Comparison of ENCODE assay signal across 10 cellular contexts in genomic region chr4:87974856-87975462, GRCh38. TPM values are rescaled to one million over a fixed set of nuclear protein-coding genes. Genes with fewer than 3 reads are reported as not detected.
DNase-seq lines count a peak whose midpoint lies in the region; ATAC-seq and TF ChIP-seq lines count a peak whose summit lies in the region.
"Had no signal": no experiment of that assay in that cellular context is flagged by ENCODE, and none has a peak within 500 bp of the region (broad histone marks: within the 10 kb centered on the region; RNA-seq: fewer than 3 reads in every experiment).

No MANE protein-coding gene starts in this region.

- H3K27ac Mint-ChIP-seq in activated T-cell treated with anti-CD3 and anti-CD28 coated beads, Interleukin-2, amount 50 U/mL, for 24 hours: peak overlapping the region; percentile 67
- peak overlapping the region in 4 of 5 experiments; percentile 5 to 78 (median 26) for H3K27ac Mint-ChIP-seq in brain
- H3K27ac Mint-ChIP-seq: activated CD8-positive, alpha-beta T cell treated with anti-CD3 and anti-CD28 coated beads for 36 hours had no signal

- no peak for DNase-seq in activated T-cell treated with anti-CD3 and anti-CD28 coated beads, Interleukin-2, amount 50 U/mL, for 24 hours
- DNase-seq in activated T-cell treated with anti-CD3 and anti-CD28 coated beads for 4 hours (no peak), thoracic aorta (ENCODE audit: low spot score) (no peak), BE2C (no peak)
- DNase-seq in stimulated activated CD4-positive, alpha-beta T cell treated with anti-CD3 and anti-CD28 coated beads, Interleukin-1b, Interleukin-23, amount 100 ng/mL, for 48 hours: no peak

- H3K4me3 Mint-ChIP-seq in activated T-cell treated with anti-CD3 and anti-CD28 coated beads, Interleukin-2, amount 50 U/mL, for 24 hours: no peak overlapping the region
- peak overlapping the region; percentile 55 to 79 (median 68) for H3K4me3 Mint-ChIP-seq in brain
- H3K4me3 Mint-ChIP-seq: activated CD8-positive, alpha-beta T cell treated with anti-CD3 and anti-CD28 coated beads for 36 hours had no signal

- peaks cover 55% of the 10 kb centered on the region for H3K27me3 Mint-ChIP-seq in activated T-cell treated with anti-CD3 and anti-CD28 coated beads, Interleukin-2, amount 50 U/mL, for 24 hours
- peaks cover 9% of the 10 kb centered on the region for H3K27me3 Mint-ChIP-seq in brain

- H3K9me3 ChIP-seq in thoracic aorta: no peaks in the 10 kb centered on the region
- no peaks in the 10 kb centered on the region for H3K9me3 ChIP-seq in BE2C
- H3K9me3 ChIP-seq: Caco-2 had no signal

- no peak for TF ChIP-seq CTCF in brain (conservative IDR thresholded peaks at IDR 0.05)
- no peak for TF ChIP-seq CTCF in thoracic aorta (IDR thresholded peaks at IDR 0.05)
- no peak for TF ChIP-seq CTCF in BE2C (IDR thresholded peaks at IDR 0.05; ENCODE audit: low read depth, low read length)

- H3K9me3 Mint-ChIP-seq in activated T-cell treated with anti-CD3 and anti-CD28 coated beads, Interleukin-2, amount 50 U/mL, for 24 hours: no peaks in the 10 kb centered on the region
- no peaks in the 10 kb centered on the region for H3K9me3 Mint-ChIP-seq in brain
- H3K9me3 Mint-ChIP-seq: activated CD8-positive, alpha-beta T cell treated with anti-CD3 and anti-CD28 coated beads for 36 hours had no signal

- H3K4me3 ChIP-seq in thoracic aorta (peak overlapping the region; percentile 36), BE2C (ENCODE audit: low read depth, low read length) (no peak overlapping the region)

- no peaks in the 10 kb centered on the region for H3K36me3 Mint-ChIP-seq in activated T-cell treated with anti-CD3 and anti-CD28 coated beads, Interleukin-2, amount 50 U/mL, for 24 hours (ENCODE audit: low read depth)
- no peaks in the 10 kb centered on the region for H3K36me3 Mint-ChIP-seq in brain

- peaks cover 12% of the 10 kb centered on the region for H3K4me1 Mint-ChIP-seq in activated T-cell treated with anti-CD3 and anti-CD28 coated beads, Interleukin-2, amount 50 U/mL, for 24 hours (ENCODE audit: low read depth)
- peaks cover 34% of the 10 kb centered on the region for H3K4me1 Mint-ChIP-seq in brain

- H3K36me3 ChIP-seq in thoracic aorta: no peaks in the 10 kb centered on the region
- no peaks in the 10 kb centered on the region for H3K36me3 ChIP-seq in BE2C

- H3K27me3 ChIP-seq in thoracic aorta (replicated peaks; ENCODE audit: insufficient read depth) (peaks cover 5% of the 10 kb centered on the region), BE2C (peaks cover 69% of the 10 kb centered on the region)

- ATAC-seq in HG03342 (IDR thresholded peaks at IDR 0.05; ENCODE audit: unreplicated experiment) (peak; percentile 32), thoracic aorta (ENCODE audit: insufficient number of reproducible peaks, low FRiP score, low read depth) (no peak), GM18867 (IDR thresholded peaks at IDR 0.05; ENCODE audit: unreplicated experiment) (no peak)

- peaks cover 0 to 5% of the 10 kb centered on the region in 2 donors for H3K4me1 ChIP-seq in thoracic aorta (ENCODE audit: control insufficient read depth in 1 of 2, low read depth in 2 of 2)
- no peaks in the 10 kb centered on the region for H3K4me1 ChIP-seq in BE2C
- H3K4me1 ChIP-seq: Caco-2 had no signal

- H3K27ac ChIP-seq in thoracic aorta: no peak overlapping the region

RNA-seq across cellular contexts. Expression of gene SPP1, which starts 0.6 kb away (rescaled TPM):
- 368 TPM for polyA plus RNA-seq in brain (ENCODE audit: insufficient read depth, low read depth, low replicate concordance)
- total RNA-seq in thoracic aorta: 10 to 100 TPM; 22.1 to 29.2 TPM
- polyA plus RNA-seq in BE2C (2012; ENCODE audit: insufficient read depth, insufficient read length, low read depth): not detected
- total RNA-seq: activated CD8-positive, alpha-beta T cell treated with anti-CD3 and anti-CD28 coated beads for 36 hours had no signal

RNA-seq across cellular contexts. Expression of gene PKD2, which starts 32.5 kb away (rescaled TPM):
- polyA plus RNA-seq in brain (ENCODE audit: insufficient read depth, low read depth, low replicate concordance): 3.0 TPM
- total RNA-seq in thoracic aorta: 100 to 1,000 TPM; 254 to 259 TPM
- 6.3 TPM for polyA plus RNA-seq in BE2C (2012; ENCODE audit: insufficient read depth, insufficient read length, low read depth)
